In genomic region chr17:15922586-15922985, GRCh38 we compare ENCODE assay signal across 28 cellular contexts.
"Had no signal": no experiment of that assay in that cellular context is flagged by ENCODE, and none has a peak within 500 bp of the region (broad histone marks: within the 10 kb centered on the region; RNA-seq: fewer than 3 reads in every experiment).

No MANE protein-coding gene starts in this region.

- H3K9me3 ChIP-seq: neutrophil, right atrium auricular region, right lobe of liver, uterus had no signal

- H3K4me3 Mint-ChIP-seq: immature natural killer cell; mesothelial cell of epicardium; naive B cell; natural killer cell; nephron progenitor cell; neural progenitor cell; stimulated activated memory B cell treated with anti-CD40 and anti-IgM and Interleukin-4, amounts not matched to agents 10 μg/mL and 1 μg/mL and 100 μg/mL, for 72 hours; stimulated activated naive CD8-positive, alpha-beta T cell treated with anti-CD3 and anti-CD28 coated beads, Interleukin-15, amount 100 ng/mL, for 72 hours; type B pancreatic cell had no signal

- H3K4me1 Mint-ChIP-seq: neural progenitor cell; stimulated activated naive CD8-positive, alpha-beta T cell treated with anti-CD3 and anti-CD28 coated beads, Interleukin-15, amount 100 ng/mL, for 72 hours had no signal

- ATAC-seq: natural killer cell; right lobe of liver; stimulated activated memory B cell treated with anti-CD40 and anti-IgM and Interleukin-4, amounts not matched to agents 10 μg/mL and 1 μg/mL and 100 μg/mL, for 72 hours; stimulated activated naive CD8-positive, alpha-beta T cell treated with anti-CD3 and anti-CD28 coated beads, Interleukin-15, amount 100 ng/mL, for 72 hours had no signal

- H3K36me3 Mint-ChIP-seq: mesothelial cell of epicardium; natural killer cell; neural progenitor cell; stimulated activated memory B cell treated with anti-CD40 and anti-IgM and Interleukin-4, amounts not matched to agents 10 μg/mL and 1 μg/mL and 100 μg/mL, for 72 hours; type B pancreatic cell had no signal

- H3K27me3 ChIP-seq: neural progenitor cell, right atrium auricular region, right lobe of liver, uterus had no signal

- H3K9me3 Mint-ChIP-seq: immature natural killer cell; neural progenitor cell; stimulated activated naive CD8-positive, alpha-beta T cell treated with anti-CD3 and anti-CD28 coated beads, Interleukin-15, amount 100 ng/mL, for 72 hours had no signal

- H3K4me1 ChIP-seq: neural progenitor cell, parathyroid adenoma, right lobe of liver, uterus had no signal

- H3K27ac ChIP-seq: left ventricle myocardium inferior, neural progenitor cell, neutrophil, parathyroid adenoma, right atrium auricular region, right lobe of liver, tibial nerve, uterus had no signal

- DNase-seq: hippocampal formation; immature natural killer cell; left ventricle myocardium inferior; mesendoderm; naive B cell; natural killer cell; nephron progenitor cell; occipital lobe; right lobe of liver; stimulated activated CD4-positive, alpha-beta T cell treated with anti-CD3 and anti-CD28 coated beads, Interleukin-1b, Interleukin-23, amount 100 ng/mL, for 48 hours; stimulated activated CD4-positive, alpha-beta T cell treated with anti-CD3 and anti-CD28 coated beads, Interleukin-2, amount 100 ng/mL, for 48 hours; stimulated activated CD4-positive, alpha-beta T cell treated with anti-CD3 and anti-CD28 coated beads, Interleukin-4, amount 100 ng/mL, for 4 hours; stimulated activated CD8-positive, alpha-beta memory T cell treated with anti-CD3 and anti-CD28 coated beads, Interleukin-4, amount 100 ng/mL, for 48 hours; stimulated activated naive CD4-positive, alpha-beta T cell treated with Interleukin-2 at 50 U/mL for 16 hours; stimulated activated naive CD8-positive, alpha-beta T cell treated with anti-CD3 and anti-CD28 coated beads, Interleukin-15, amount 100 ng/mL, for 72 hours; substantia nigra; uterus had no signal

- H3K4me3 ChIP-seq: left ventricle myocardium inferior, lung, neural progenitor cell, right atrium auricular region, right lobe of liver, smooth muscle cell, tibial nerve, uterus had no signal

- H3K36me3 ChIP-seq: left ventricle myocardium inferior, neural progenitor cell, neutrophil, right atrium auricular region, right lobe of liver, tibial nerve, uterus had no signal

- H3K27ac Mint-ChIP-seq: immature natural killer cell; mesothelial cell of epicardium; natural killer cell; nephron progenitor cell; neural progenitor cell; progenitor cell of endocrine pancreas; stimulated activated memory B cell treated with anti-CD40 and anti-IgM and Interleukin-4, amounts not matched to agents 10 μg/mL and 1 μg/mL and 100 μg/mL, for 72 hours; stimulated activated naive CD8-positive, alpha-beta T cell treated with anti-CD3 and anti-CD28 coated beads, Interleukin-15, amount 100 ng/mL, for 72 hours; type B pancreatic cell had no signal
